15 cellular contexts compared by ENCODE assay signal in the genomic region with DNA sequence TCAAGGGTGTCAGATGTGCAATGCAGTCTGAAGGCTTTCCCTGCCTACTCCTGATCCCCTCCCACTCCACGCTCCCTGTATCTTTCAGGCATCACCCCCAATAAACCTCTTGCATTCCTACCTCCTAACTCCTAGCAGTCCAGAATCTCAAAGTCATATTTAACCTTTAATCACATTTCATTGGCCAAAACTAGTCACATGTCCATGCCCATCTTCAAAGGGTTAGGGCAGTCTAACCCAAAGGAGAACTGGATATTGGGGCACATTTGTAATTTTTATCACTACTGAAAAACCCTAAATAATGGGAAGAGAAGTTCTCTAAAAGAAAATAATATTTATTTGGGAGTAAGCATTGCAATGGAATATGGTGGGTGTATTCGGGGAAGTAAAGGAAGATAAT. TPM values are rescaled to one million over a fixed set of nuclear protein-coding genes. Genes with fewer than 3 reads are reported as not detected.
A peak's percentile ranks its signal among the peaks of the same experiment; 100 is the strongest.
DNase-seq lines count a peak whose midpoint lies in the region; ATAC-seq, FAIRE-seq and TF ChIP-seq lines count a peak whose summit lies in the region.
"Had no signal": no experiment of that assay in that cellular context is flagged by ENCODE, and none has a peak within 500 bp of the region (broad histone marks: within the 10 kb centered on the region; RNA-seq: fewer than 3 reads in every experiment).

No MANE protein-coding gene starts in this region.

- TF ChIP-seq RAD21 in GM12878 (IDR thresholded peaks at IDR 0.05; ENCODE audit: insufficient read depth, low read depth, low read length), result no peak

- no peaks in the 10 kb centered on the region; the same call in 1 of the 2 replicates for H3K79me2 ChIP-seq in GM12878 (ENCODE audit: control insufficient read depth, insufficient read depth, low read length)

- no peak overlapping the region for H3K4me2 ChIP-seq in GM12878 (ENCODE audit: control insufficient read depth, insufficient read depth)

- H3K36me3 ChIP-seq in GM12878 (ENCODE audit: control insufficient read depth in 2 of 2, insufficient read depth in 2 of 2, low read length in 1 of 2), result no peaks in the 10 kb centered on the region
- H3K36me3 ChIP-seq: BE2C had no signal

- RAD21 ChIA-PET in GM12878 (lab: Charles Lee; ENCODE audit: unreplicated experiment), result interaction anchor here (0.9 to 1.0 kb wide), 2 partner anchors 32 to 44 kb away, joined by 3 read pairs; no protein-coding TSS in a partner anchor

- no peak for TF ChIP-seq CTCF in activated CD8-positive, alpha-beta T cell treated with anti-CD3 and anti-CD28 coated beads for 36 hours (IDR thresholded peaks at IDR 0.05)
- no peak for TF ChIP-seq CTCF in HFFc6 (IDR thresholded peaks at IDR 0.05)
- no peak for TF ChIP-seq CTCF in GM12878 (IDR thresholded peaks at IDR 0.05 in 2 of 3, conservative IDR thresholded peaks at IDR 0.05 in 1 of 3; ENCODE audit: control insufficient read depth in 2 of 3, extremely low read depth in 1 of 3, insufficient read depth in 1 of 3, low read depth in 3 of 3, low read length in 3 of 3)
- TF ChIP-seq CTCF in progenitor cell of endocrine pancreas (IDR thresholded peaks at IDR 0.05; ENCODE audit: unreplicated experiment), result no peak

- no peak for TF ChIP-seq POLR2A in GM12878 (IDR thresholded peaks at IDR 0.05; ENCODE audit: low read depth, low read length)

- peak overlapping the region; percentile 13 for H3K4me3 Mint-ChIP-seq in activated CD8-positive, alpha-beta T cell treated with anti-CD3 and anti-CD28 coated beads, Interleukin-2, amount 10 ng/mL, durations not matched to agents 7 days and 5 days
- H3K4me3 Mint-ChIP-seq in activated CD8-positive, alpha-beta T cell treated with anti-CD3 and anti-CD28 coated beads for 36 hours, result no peak overlapping the region
- H3K4me3 Mint-ChIP-seq in HFFc6 (peak overlapping the region; percentile 9; the same call in 1 of the 2 replicates), progenitor cell of endocrine pancreas (ENCODE audit: low read depth) (no peak overlapping the region)
- H3K4me3 Mint-ChIP-seq: CD4-positive, alpha-beta memory T cell had no signal

- no peaks in the 10 kb centered on the region for H3K27me3 Mint-ChIP-seq in activated CD8-positive, alpha-beta T cell treated with anti-CD3 and anti-CD28 coated beads, Interleukin-2, amount 10 ng/mL, durations not matched to agents 7 days and 5 days (ENCODE audit: low read depth)
- no peaks in the 10 kb centered on the region for H3K27me3 Mint-ChIP-seq in activated CD8-positive, alpha-beta T cell treated with anti-CD3 and anti-CD28 coated beads for 36 hours
- peaks cover 1% of the 10 kb centered on the region; the same call in 1 of the 2 replicates for H3K27me3 Mint-ChIP-seq in HFFc6 (ENCODE audit: insufficient read depth)
- no peaks in the 10 kb centered on the region for H3K27me3 Mint-ChIP-seq in progenitor cell of endocrine pancreas
- H3K27me3 Mint-ChIP-seq: CD4-positive, alpha-beta memory T cell had no signal

- no peaks in the 10 kb centered on the region for H3K27me3 ChIP-seq in GM12878 (replicated peaks in 1 of 2; ENCODE audit: control insufficient read depth in 2 of 2, insufficient read depth in 2 of 2, low read length in 1 of 2)
- H3K27me3 ChIP-seq: BE2C had no signal

- H3K27ac Mint-ChIP-seq in activated CD8-positive, alpha-beta T cell treated with anti-CD3 and anti-CD28 coated beads, Interleukin-2, amount 10 ng/mL, durations not matched to agents 7 days and 5 days, result peak overlapping the region; percentile 35
- H3K27ac Mint-ChIP-seq in activated CD8-positive, alpha-beta T cell treated with anti-CD3 and anti-CD28 coated beads for 36 hours, result no peak overlapping the region
- H3K27ac Mint-ChIP-seq in HFFc6, result peak overlapping the region; percentile 68
- H3K27ac Mint-ChIP-seq in progenitor cell of endocrine pancreas, result peak overlapping the region; percentile 15

- SMC1A ChIA-PET in GM12878 (lab: Charles Lee; ENCODE audit: uncharacterized antibody, unreplicated experiment), result interaction anchor here (0.9 to 1.5 kb wide), 5 partner anchors 31 to 58 kb away, joined by 3 to 8 read pairs (median 4); no protein-coding TSS in a partner anchor

- no peak for TF ChIP-seq EP300 in GM12878 (IDR thresholded peaks at IDR 0.05; ENCODE audit: borderline replicate concordance in 1 of 2, control insufficient read depth in 1 of 2, low read depth in 2 of 2, low read length in 2 of 2)

- H2AFZ ChIP-seq in GM12878 (ENCODE audit: control insufficient read depth, low read depth, low read length), result no peak overlapping the region

- H3K4me1 Mint-ChIP-seq in activated CD8-positive, alpha-beta T cell treated with anti-CD3 and anti-CD28 coated beads, Interleukin-2, amount 10 ng/mL, durations not matched to agents 7 days and 5 days (ENCODE audit: low read depth), result peaks cover 93% of the 10 kb centered on the region
- H3K4me1 Mint-ChIP-seq in activated CD8-positive, alpha-beta T cell treated with anti-CD3 and anti-CD28 coated beads for 36 hours (ENCODE audit: low read depth), result peaks cover 34% of the 10 kb centered on the region
- H3K4me1 Mint-ChIP-seq in HFFc6 (ENCODE audit: low read depth) (peaks cover 97% of the 10 kb centered on the region), progenitor cell of endocrine pancreas (ENCODE audit: low read depth) (peaks cover 31% of the 10 kb centered on the region)

- H4K20me1 ChIP-seq in GM12878 (ENCODE audit: control insufficient read depth, insufficient read depth), result no peaks in the 10 kb centered on the region

- POLR2A ChIA-PET in activated CD8-positive, alpha-beta T cell treated with anti-CD3 and anti-CD28 coated beads, Interleukin-2, amount 10 ng/mL, durations not matched to agents 7 days and 5 days (lab: Charles Lee), result no interaction called here
- POLR2A ChIA-PET in activated CD8-positive, alpha-beta T cell treated with anti-CD3 and anti-CD28 coated beads for 36 hours (lab: Charles Lee), result interaction anchor here (1.0 kb wide), 1 partner anchor 9 kb away, joined by 3 read pairs; no protein-coding TSS in a partner anchor
- POLR2A ChIA-PET in GM12878 (lab: Charles Lee), result interaction anchor here (1.1 to 2.0 kb wide), 2 partner anchors 8 to 32 kb away, joined by 3 to 6 read pairs; no protein-coding TSS in a partner anchor

- H3K4me1 ChIP-seq in GM12878 (ENCODE audit: control insufficient read depth, insufficient read depth, low read length), result peaks cover 33% of the 10 kb centered on the region
- H3K4me1 ChIP-seq: BE2C had no signal

- CTCF ChIA-PET in activated CD8-positive, alpha-beta T cell treated with anti-CD3 and anti-CD28 coated beads, Interleukin-2, amount 10 ng/mL, durations not matched to agents 7 days and 5 days (lab: Charles Lee), result interaction anchor here (1.6 kb wide), 1 partner anchor 89 kb away, joined by 3 read pairs; a partner anchor contains a TSS
- CTCF ChIA-PET in activated CD8-positive, alpha-beta T cell treated with anti-CD3 and anti-CD28 coated beads for 36 hours (lab: Charles Lee), result interaction anchor here (1.2 kb wide), 1 partner anchor 29 kb away, joined by 3 read pairs; no protein-coding TSS in a partner anchor
- CTCF ChIA-PET in GM12878 (lab: Yijun Ruan, JAX), result interaction anchor here (1.0 to 1.4 kb wide), 4 partner anchors 32 to 59 kb away, joined by 3 to 7 read pairs (median 4); no protein-coding TSS in a partner anchor

- no peaks in the 10 kb centered on the region for H3K9me3 Mint-ChIP-seq in activated CD8-positive, alpha-beta T cell treated with anti-CD3 and anti-CD28 coated beads, Interleukin-2, amount 10 ng/mL, durations not matched to agents 7 days and 5 days (ENCODE audit: insufficient read depth)
- H3K9me3 Mint-ChIP-seq in activated CD8-positive, alpha-beta T cell treated with anti-CD3 and anti-CD28 coated beads for 36 hours, result no peaks in the 10 kb centered on the region
- H3K9me3 Mint-ChIP-seq in HFFc6 (no peaks in the 10 kb centered on the region), progenitor cell of endocrine pancreas (ENCODE audit: low read depth) (no peaks in the 10 kb centered on the region)
- H3K9me3 Mint-ChIP-seq: CD4-positive, alpha-beta memory T cell had no signal

- no peak overlapping the region for H3K27ac ChIP-seq in GM12878 (ENCODE audit: control insufficient read depth, insufficient read depth)

- in situ Hi-C loops in GM12878 (cut with MboI), result no loop called here

- no peak overlapping the region for H3K9ac ChIP-seq in GM12878 (ENCODE audit: control insufficient read depth, insufficient read depth, low read length)

- no peaks in the 10 kb centered on the region for H3K9me3 ChIP-seq in GM12878 (replicated peaks; ENCODE audit: control insufficient read depth, insufficient read depth, low read length)
- H3K9me3 ChIP-seq: BE2C had no signal

- no peak for ATAC-seq in activated CD8-positive, alpha-beta T cell treated with anti-CD3 and anti-CD28 coated beads, Interleukin-2, amount 10 ng/mL, durations not matched to agents 7 days and 5 days
- ATAC-seq in activated CD8-positive, alpha-beta T cell treated with anti-CD3 and anti-CD28 coated beads for 36 hours, result no peak
- ATAC-seq in GM12878 (no peak), HG03432 (IDR thresholded peaks at IDR 0.05; ENCODE audit: unreplicated experiment) (no peak), HG03521 (IDR thresholded peaks at IDR 0.05; ENCODE audit: unreplicated experiment) (no peak)

- no peak overlapping the region for H3K4me3 ChIP-seq in GM12878

- no TSS peak for BruUV-seq in GM12878 (replicated peaks; lab: Mats Ljungman, UMichigan)

- no peak for DNase-seq in activated CD8-positive, alpha-beta T cell treated with anti-CD3 and anti-CD28 coated beads, Interleukin-2, amount 10 ng/mL, durations not matched to agents 7 days and 5 days
- no peak for DNase-seq in activated CD8-positive, alpha-beta T cell treated with anti-CD3 and anti-CD28 coated beads for 36 hours
- DNase-seq in HFFc6 (no peak), GM12878 (ENCODE audit: low read depth, low spot score) (no peak), progenitor cell of endocrine pancreas (ENCODE audit: low spot score, unreplicated experiment) (no peak)
- DNase-seq: BE2C; CD4-positive, alpha-beta memory T cell; GF-D8; MV-4-11; NCI-H1417 treated with DMSO at 0.1 percent for 48 hours; NCI-H2029; NCI-H2171 treated with DMSO at 0.1 percent for 48 hours; NCI-H774 had no signal

- intact Hi-C loops in activated CD8-positive, alpha-beta T cell treated with anti-CD3 and anti-CD28 coated beads for 36 hours (cut with micrococcal nuclease), result no loop called here
- intact Hi-C loops in GM12878 (cut with micrococcal nuclease; ENCODE audit: unreplicated experiment), result no loop called here

- WGBS in GM12878 (ENCODE audit: insufficient coverage, insufficient replicate concordance, low lambda C conversion rate, missing lambda C conversion rate), result 98% methylated on average over 2 of the region's 2 CpGs

- H3K36me3 Mint-ChIP-seq in activated CD8-positive, alpha-beta T cell treated with anti-CD3 and anti-CD28 coated beads, Interleukin-2, amount 10 ng/mL, durations not matched to agents 7 days and 5 days (ENCODE audit: low read depth), result peaks cover 19% of the 10 kb centered on the region
- no peaks in the 10 kb centered on the region for H3K36me3 Mint-ChIP-seq in activated CD8-positive, alpha-beta T cell treated with anti-CD3 and anti-CD28 coated beads for 36 hours (ENCODE audit: low read depth)
- H3K36me3 Mint-ChIP-seq in HFFc6 (ENCODE audit: low read depth) (peaks cover 6% of the 10 kb centered on the region; the same call in 1 of the 2 replicates), progenitor cell of endocrine pancreas (ENCODE audit: insufficient read depth) (no peaks in the 10 kb centered on the region)

- no peak for FAIRE-seq in GM12878 (lab: Jason Lieb, UNC)

RNA-seq across cellular contexts. Expression of a gene that starts 5.4 kb away (rescaled TPM):
- 100 to 1,000 TPM; 301 to 311 TPM for total RNA-seq in activated CD8-positive, alpha-beta T cell treated with anti-CD3 and anti-CD28 coated beads, Interleukin-2, amount 10 ng/mL, durations not matched to agents 7 days and 5 days
- 10 to 100 TPM; 62.0 to 66.9 TPM for total RNA-seq in activated CD8-positive, alpha-beta T cell treated with anti-CD3 and anti-CD28 coated beads for 36 hours
- 1,000 to 10,000 TPM; 1,007 to 1,412 (median 1,300) TPM for total RNA-seq in HFFc6 (2021; fragmentation: NEBNext Ultra II Directional; extraction: Animal tissue kit (Norgen Biotek cat#: 25700))
- total RNA-seq in GM12878 (2013; cell fraction: nucleolus; rRNA removed), result 40.0 and 42.0 TPM in 2 replicates
- total RNA-seq in GM12878 (2014; rRNA removed) (154 and 174 TPM in 2 replicates), GM12878 (2014; rRNA removed; fragmentation: Illumina TruSeq; extraction: Trizol) (160 and 164 TPM in 2 replicates), GM12878 (2021) (171 and 172 TPM in 2 replicates), progenitor cell of endocrine pancreas (228 and 231 TPM in 2 replicates)
- polyA plus RNA-seq in GM12878 (2011; ENCODE audit: low read depth), result 52.2 TPM
- polyA plus RNA-seq in GM12878 (2011; rRNA removed) (150 and 222 TPM in 2 replicates), GM12878 (2014; fragmentation: Illumina TruSeq; extraction: Trizol) (184 and 205 TPM in 2 replicates), GM12878 (2014; fragmentation: Nextera tagmentation; extraction: Ambion mirVana) (10 to 100 TPM; 40.7 to 84.7 TPM), GM12878 (2014; rRNA removed) (107 and 124 TPM in 2 replicates), GM12878 (2016; fragmentation: Nextera tagmentation; extraction: Ambion mirVana) (100 to 1,000 TPM; 399 to 411 TPM)
- 70.9 and 74.3 TPM in 2 replicates for polyA plus RNA-seq in GM12878 (2011; cell fraction: cytosol; rRNA removed)
- polyA plus RNA-seq in GM12878 (2011; cell fraction: nucleus; rRNA removed), result 41.2 and 46.2 TPM in 2 replicates
- 55.8 and 75.4 TPM in 2 replicates for polyA plus RNA-seq in GM12878 (2012)
- 43.8 and 53.7 TPM in 2 replicates for polyA minus RNA-seq in GM12878 (2011; rRNA and poly(A)+ RNA removed)
- polyA minus RNA-seq in GM12878 (2011; cell fraction: cytosol; rRNA and poly(A)+ RNA removed), result 23.0 and 31.3 TPM in 2 replicates
- 18.0 and 35.2 TPM in 2 replicates for polyA minus RNA-seq in GM12878 (2011; cell fraction: nucleus; rRNA and poly(A)+ RNA removed)

Comparison
In these comparisons a context has a peak if more than half of its experiments do, and no peak if none do; other contexts are left out.
1. H3K4me3 Mint-ChIP-seq: peak in activated CD8-positive, alpha-beta T cell treated with anti-CD3 and anti-CD28 coated beads, Interleukin-2, amount 10 ng/mL, durations not matched to agents 7 days and 5 days (single experiment) and HFFc6 (single experiment); none in activated CD8-positive, alpha-beta T cell treated with anti-CD3 and anti-CD28 coated beads for 36 hours (single experiment) and progenitor cell of endocrine pancreas (single experiment).